8 cellular contexts compared by ENCODE assay signal in genomic region chr11:46237248-46238077, GRCh38. TPM values are rescaled to one million over a fixed set of nuclear protein-coding genes. Genes with fewer than 3 reads are reported as not detected.
A peak's percentile ranks its signal among the peaks of the same experiment; 100 is the strongest.
DNase-seq lines count a peak whose midpoint lies in the region; ATAC-seq and TF ChIP-seq lines count a peak whose summit lies in the region.

No MANE protein-coding gene starts in this region.

- H3K27me3 ChIP-seq in RWPE2 (ENCODE audit: insufficient read depth, poor library complexity, severe bottlenecking) = no peaks in the 10 kb centered on the region

- H3K4me1 ChIP-seq in RWPE2 (ENCODE audit: insufficient read depth, poor library complexity, severe bottlenecking) = peaks cover 17% of the 10 kb centered on the region
- no peaks in the 10 kb centered on the region for H3K4me1 ChIP-seq in urinary bladder (ENCODE audit: insufficient read depth)

- no peaks in the 10 kb centered on the region for H3K9me3 ChIP-seq in RWPE2 (ENCODE audit: severe bottlenecking)

- H3K4me3 Mint-ChIP-seq in osteocyte (ENCODE audit: unreplicated experiment) = peak overlapping the region; percentile 75

- peak overlapping the region; percentile 37 for H3K4me3 ChIP-seq in RWPE2 (ENCODE audit: severe bottlenecking)
- H3K4me3 ChIP-seq in urinary bladder (ENCODE audit: low read depth, low read length) = peak overlapping the region; percentile 44

- peaks cover 16% of the 10 kb centered on the region for H3K27me3 Mint-ChIP-seq in osteocyte (ENCODE audit: unreplicated experiment)

- no peak for TF ChIP-seq CTCF in RWPE2 (IDR thresholded peaks at IDR 0.05; ENCODE audit: poor library complexity, severe bottlenecking)
- no peak for TF ChIP-seq CTCF in osteocyte (IDR thresholded peaks at IDR 0.05)

- WGBS in urinary bladder = 5% methylated on average over 59 of the region's 59 CpGs

- peaks cover 44% of the 10 kb centered on the region for H3K4me1 Mint-ChIP-seq in osteocyte (ENCODE audit: unreplicated experiment)

- peak; percentile 37 for DNase-seq in DMS79 treated with DMSO at 0.1 percent for 48 hours (lab: John Stamatoyannopoulos, UW)
- DNase-seq in DMS79 (lab: John Stamatoyannopoulos, UW) = no peak
- peak; percentile 79 for DNase-seq in RWPE2 (ENCODE audit: low spot score)
- DNase-seq in activated naive CD4-positive, alpha-beta T cell (lab: John Stamatoyannopoulos, UW) = peak in 3 of 4 experiments; percentile 16 to 43 (median 24)
- DNase-seq in glomerular visceral epithelial cell (ENCODE audit: extremely low spot score) = peak; percentile 87
- peak; percentile 86 for DNase-seq in osteocyte (ENCODE audit: extremely low spot score, unreplicated experiment)

- H3K36me3 ChIP-seq in RWPE2 (ENCODE audit: low read depth) = no peaks in the 10 kb centered on the region
- H3K36me3 ChIP-seq in urinary bladder (ENCODE audit: insufficient read depth) = no peaks in the 10 kb centered on the region

- peaks cover 6% of the 10 kb centered on the region for H3K36me3 Mint-ChIP-seq in osteocyte (ENCODE audit: unreplicated experiment)

- peak overlapping the region; percentile 75 for H3K27ac ChIP-seq in RWPE2 (ENCODE audit: poor library complexity, severe bottlenecking)
- peak overlapping the region; percentile 15 for H3K27ac ChIP-seq in urinary bladder (ENCODE audit: low read depth)

- H3K27ac Mint-ChIP-seq in osteocyte (ENCODE audit: unreplicated experiment) = peak overlapping the region; percentile 55

- H3K9me3 Mint-ChIP-seq in osteocyte (ENCODE audit: unreplicated experiment) = no peaks in the 10 kb centered on the region

- ATAC-seq in RWPE2 (ENCODE audit: low read depth) = peak; percentile 57
- no peak for ATAC-seq in HG03460 (IDR thresholded peaks at IDR 0.05; ENCODE audit: unreplicated experiment)

RNA-seq across cellular contexts. Expression of gene CREB3L1, which starts 40.0 kb away (rescaled TPM):
- total RNA-seq in osteocyte = 77.0 and 78.6 TPM in 2 replicates
- 44.3 TPM for total RNA-seq in urinary bladder
- 20.0 TPM for polyA plus RNA-seq in urinary bladder
